In the genomic region with DNA sequence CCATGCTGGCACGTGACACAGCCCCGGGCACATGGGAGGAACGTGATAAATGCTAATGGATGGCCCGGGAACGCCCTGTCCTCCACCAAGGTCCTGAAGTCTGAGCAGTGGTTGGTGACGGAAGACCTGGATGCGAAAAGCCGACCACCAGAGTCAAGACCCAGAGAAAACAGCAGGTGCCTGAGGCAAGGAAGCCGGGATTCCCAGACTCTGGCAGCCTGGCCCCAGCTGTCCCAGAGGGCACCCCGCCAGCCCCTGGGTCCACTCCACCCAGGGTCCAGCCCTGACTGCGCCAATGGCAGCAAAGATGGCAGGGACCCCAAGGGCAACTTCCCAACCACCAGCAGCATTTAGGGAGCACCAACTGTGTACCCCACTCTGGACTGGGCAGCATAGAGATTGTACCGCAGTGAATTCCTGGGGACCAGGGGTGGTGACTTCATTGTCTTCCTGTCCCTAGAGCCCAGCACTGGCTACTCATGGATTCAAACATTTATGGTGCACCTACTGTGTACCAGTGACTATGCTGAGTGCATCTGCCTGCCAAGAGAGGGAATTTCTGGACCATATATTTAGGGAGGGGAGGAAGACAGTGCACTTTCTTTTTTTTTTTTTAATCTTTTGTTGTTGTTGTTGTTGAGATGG, we compare ENCODE assay signal across 1 cellular context.
TF ChIP-seq lines count a peak whose summit lies in the region.

No MANE protein-coding gene starts in this region.

TF ChIP-seq in K562, 482 proteins besides CTCF, POLR2A, EP300 and RAD21 (continued from another document):
- peak in 1 of 2 experiments; percentile 6 for TF ChIP-seq E2F6 (IDR thresholded peaks at IDR 0.05; ENCODE audit: borderline replicate concordance in 1 of 2, extremely low read depth in 1 of 2, insufficient read depth in 1 of 2, insufficient read length in 1 of 2, low read depth in 1 of 2, low read length in 1 of 2, poor library complexity in 1 of 2, severe bottlenecking in 1 of 2)
- TF ChIP-seq, protein P1, sequence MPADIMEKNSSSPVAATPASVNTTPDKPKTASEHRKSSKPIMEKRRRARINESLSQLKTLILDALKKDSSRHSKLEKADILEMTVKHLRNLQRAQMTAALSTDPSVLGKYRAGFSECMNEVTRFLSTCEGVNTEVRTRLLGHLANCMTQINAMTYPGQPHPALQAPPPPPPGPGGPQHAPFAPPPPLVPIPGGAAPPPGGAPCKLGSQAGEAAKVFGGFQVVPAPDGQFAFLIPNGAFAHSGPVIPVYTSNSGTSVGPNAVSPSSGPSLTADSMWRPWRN (IDR thresholded peaks at IDR 0.05; ENCODE audit: low read depth), result no peak
